ENCODE assay signal across 21 cellular contexts in genomic region chr16:85134076-85134793, GRCh38. TPM values are rescaled to one million over a fixed set of nuclear protein-coding genes. Genes with fewer than 3 reads are reported as not detected.
DNase-seq lines count a peak whose midpoint lies in the region; ATAC-seq and TF ChIP-seq lines count a peak whose summit lies in the region.
"Had no signal": no experiment of that assay in that cellular context is flagged by ENCODE, and none has a peak within 500 bp of the region (broad histone marks: within the 10 kb centered on the region; RNA-seq: fewer than 3 reads in every experiment).

No MANE protein-coding gene starts in this region.

- peak overlapping the region in 8 of 12 donors; percentile 5 to 66 (median 29) for H3K27ac ChIP-seq in heart left ventricle
- H3K27ac ChIP-seq in SJCRH30 = peak overlapping the region; percentile 99
- peak overlapping the region; percentile 36 for H3K27ac ChIP-seq in lower lobe of right lung
- H3K27ac ChIP-seq in suprapubic skin = peak overlapping the region; percentile 11
- H3K27ac ChIP-seq: KMS-11, SK-N-MC had no signal

- TF ChIP-seq POLR2A in heart left ventricle (IDR thresholded peaks at IDR 0.05) (no peak), suprapubic skin (IDR thresholded peaks at IDR 0.05) (no peak)

- intact Hi-C loops in heart left ventricle (cut with DNase I) (loop anchor here in 4 of 10 donors (5.0 to 10.0 kb wide), 3 partner anchors 88 to 481 kb away; partner anchors contain the start of gene GSE1 (in 1 of the 4)), cardiac septum (cut with DNase I) (no loop called here), lower lobe of right lung (cut with DNase I) (no loop called here)

- peak in 1 of 4 donors; percentile 0 for ATAC-seq in heart left ventricle
- ATAC-seq in lower lobe of right lung = no peak
- ATAC-seq: Panc1 had no signal

- H3K36me3 ChIP-seq in heart left ventricle = no peaks in the 10 kb centered on the region
- no peaks in the 10 kb centered on the region for H3K36me3 ChIP-seq in SJCRH30
- H3K36me3 ChIP-seq in lower lobe of right lung = no peaks in the 10 kb centered on the region
- H3K36me3 ChIP-seq in suprapubic skin = no peaks in the 10 kb centered on the region
- H3K36me3 ChIP-seq: BE2C had no signal

- TF ChIP-seq EP300 in suprapubic skin (IDR thresholded peaks at IDR 0.05) = no peak

- H3K4me3 ChIP-seq in heart left ventricle (no peak overlapping the region), SJCRH30 (peak overlapping the region; percentile 61), lower lobe of right lung (no peak overlapping the region), suprapubic skin (no peak overlapping the region)
- H3K4me3 ChIP-seq: SK-N-MC had no signal

- peak in 1 of 5 donors; percentile 13 for DNase-seq in heart left ventricle
- no peak for DNase-seq in cardiac septum (ENCODE audit: low spot score)
- no peak for DNase-seq in SJCRH30
- DNase-seq in lower lobe of right lung = no peak
- no peak for DNase-seq in suprapubic skin (ENCODE audit: low spot score in 2 of 2)
- no peak for DNase-seq in NAMALWA (ENCODE audit: low spot score)
- DNase-seq in NCI-H510A (lab: John Stamatoyannopoulos, UW) = no peak
- DNase-seq: BE2C; CD4-positive, alpha-beta T cell; DMS153; GDM1; GOT3; NCI-H1436; NCI-H1930; NCI-H345; NCI-H526 had no signal

- H3K27me3 ChIP-seq in heart left ventricle = no peaks in the 10 kb centered on the region
- H3K27me3 ChIP-seq in SJCRH30 = no peaks in the 10 kb centered on the region
- no peaks in the 10 kb centered on the region for H3K27me3 ChIP-seq in lower lobe of right lung (ENCODE audit: low read depth)
- no peaks in the 10 kb centered on the region for H3K27me3 ChIP-seq in suprapubic skin
- H3K27me3 ChIP-seq: BE2C had no signal

- H3K4me1 ChIP-seq in heart left ventricle = peaks cover 3 to 67% (median 54%) of the 10 kb centered on the region in 12 donors
- peaks cover 35% of the 10 kb centered on the region for H3K4me1 ChIP-seq in SJCRH30
- peaks cover 53% of the 10 kb centered on the region for H3K4me1 ChIP-seq in lower lobe of right lung
- H3K4me1 ChIP-seq in suprapubic skin = peaks cover 49% of the 10 kb centered on the region

- no peaks in the 10 kb centered on the region for H3K9me3 ChIP-seq in heart left ventricle
- H3K9me3 ChIP-seq in SJCRH30 (replicated peaks) = no peaks in the 10 kb centered on the region
- no peaks in the 10 kb centered on the region for H3K9me3 ChIP-seq in lower lobe of right lung
- H3K9me3 ChIP-seq in suprapubic skin = no peaks in the 10 kb centered on the region
- H3K9me3 ChIP-seq: BE2C had no signal

- 73 to 88% (median 85%) methylated on average over 17 to 19 of the region's 19 CpGs for WGBS in heart left ventricle, 4 donors
- WGBS in suprapubic skin = 94% methylated on average over 9 of the region's 19 CpGs

- TF ChIP-seq CTCF in heart left ventricle (IDR thresholded peaks at IDR 0.05) (no peak), lower lobe of right lung (IDR thresholded peaks at IDR 0.05) (no peak), suprapubic skin (IDR thresholded peaks at IDR 0.05) (no peak)

RNA-seq across cellular contexts. Expression of gene CIBAR2, which starts 22.0 kb away (rescaled TPM):
- total RNA-seq in heart left ventricle = not detected
- not detected for polyA plus RNA-seq in heart left ventricle
- total RNA-seq in cardiac septum = not detected
- total RNA-seq in SJCRH30 (2014; rRNA removed; shearing (Covaris generic)) = 0.04 and 0.41 TPM in 2 replicates
- 12.8 TPM for total RNA-seq in lower lobe of right lung
- not detected for total RNA-seq in suprapubic skin
- total RNA-seq: CD4-positive, alpha-beta T cell; Daoy; M059J had no signal

Comparison
In these comparisons a context has a peak if more than half of its experiments do, and no peak if none do; other contexts are left out.
1. H3K27ac ChIP-seq: peak in every context shown above with its lines; median percentile 99 in SJCRH30; 36 in lower lobe of right lung; 29 in heart left ventricle; 11 in suprapubic skin.